In the genomic region with DNA sequence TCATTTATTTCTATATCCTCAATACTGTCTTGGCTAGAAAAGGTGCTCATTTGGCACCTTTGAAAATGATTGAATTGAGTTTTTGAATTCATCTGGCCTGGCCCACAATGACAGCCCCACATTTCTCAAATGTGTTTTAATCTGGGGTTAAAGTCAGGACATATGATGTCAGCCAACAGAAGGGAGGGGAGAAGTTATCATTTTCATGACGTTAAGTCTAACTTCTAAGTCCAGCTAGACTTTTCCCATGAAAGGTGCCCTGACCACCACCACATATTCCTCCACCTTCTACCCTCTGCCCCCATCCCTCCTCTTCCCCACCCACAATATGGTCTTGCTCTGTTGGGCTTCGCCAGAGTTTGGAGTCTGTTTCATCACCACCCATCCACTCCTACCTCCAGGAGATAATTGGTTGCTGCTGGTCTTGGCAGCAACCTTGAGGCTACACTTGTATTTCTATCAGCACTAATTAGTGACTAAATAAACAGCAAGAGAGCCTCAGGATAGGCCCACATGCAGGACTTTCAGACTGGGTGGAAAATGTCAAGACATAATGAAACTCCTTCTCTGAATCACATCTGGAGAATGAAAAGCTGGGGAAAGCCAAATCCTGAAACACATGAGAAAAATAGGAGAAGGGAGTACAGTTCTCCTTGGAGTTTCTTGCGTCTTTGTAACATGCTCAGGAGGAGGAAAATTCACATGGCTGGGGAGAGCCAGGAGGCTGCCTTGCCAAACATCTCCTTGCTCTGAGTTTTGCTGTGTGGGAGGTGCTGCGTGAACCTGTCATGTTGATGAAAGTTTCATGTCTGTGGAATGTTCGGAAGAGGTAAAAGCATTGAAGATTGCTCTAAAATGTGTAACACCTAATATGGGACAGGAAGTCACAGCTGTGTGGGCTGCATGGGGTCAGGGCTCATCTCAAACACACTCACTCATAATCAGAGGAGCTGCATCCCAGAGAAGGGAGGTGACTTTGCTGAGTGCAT, we compare ENCODE assay signal across 1 cellular context.
TF ChIP-seq lines count a peak whose summit lies in the region.

No MANE protein-coding gene starts in this region.

TF ChIP-seq in SK-N-SH treated with all-trans-retinoic acid at 6 μM for 48 hours, 23 proteins besides CTCF, POLR2A, EP300 and RAD21 (continued from another document):
- TF ChIP-seq, protein P1, sequence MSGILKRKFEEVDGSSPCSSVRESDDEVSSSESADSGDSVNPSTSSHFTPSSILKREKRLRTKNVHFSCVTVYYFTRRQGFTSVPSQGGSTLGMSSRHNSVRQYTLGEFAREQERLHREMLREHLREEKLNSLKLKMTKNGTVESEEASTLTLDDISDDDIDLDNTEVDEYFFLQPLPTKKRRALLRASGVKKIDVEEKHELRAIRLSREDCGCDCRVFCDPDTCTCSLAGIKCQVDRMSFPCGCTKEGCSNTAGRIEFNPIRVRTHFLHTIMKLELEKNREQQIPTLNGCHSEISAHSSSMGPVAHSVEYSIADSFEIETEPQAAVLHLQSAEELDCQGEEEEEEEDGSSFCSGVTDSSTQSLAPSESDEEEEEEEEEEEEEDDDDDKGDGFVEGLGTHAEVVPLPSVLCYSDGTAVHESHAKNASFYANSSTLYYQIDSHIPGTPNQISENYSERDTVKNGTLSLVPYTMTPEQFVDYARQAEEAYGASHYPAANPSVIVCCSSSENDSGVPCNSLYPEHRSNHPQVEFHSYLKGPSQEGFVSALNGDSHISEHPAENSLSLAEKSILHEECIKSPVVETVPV (CRISPR knock-in tag; IDR thresholded peaks at IDR 0.05), result no peak
- no peak for TF ChIP-seq TOX (CRISPR knock-in tag; IDR thresholded peaks at IDR 0.05; ENCODE audit: borderline replicate concordance)
TF ChIP-seq in SK-N-SH treated with all-trans-retinoic acid at 6 μM for 48 hours: peak in this region for 0.
